Comparison of ENCODE assay signal across 8 cellular contexts in genomic region chr5:146340260-146341081, GRCh38. TPM values are rescaled to one million over a fixed set of nuclear protein-coding genes. Genes with fewer than 3 reads are reported as not detected.
DNase-seq lines count a peak whose midpoint lies in the region; ATAC-seq and TF ChIP-seq lines count a peak whose summit lies in the region.

No MANE protein-coding gene starts in this region.

- H3K9me3 ChIP-seq in muscle layer of duodenum (ENCODE audit: control insufficient read depth in 1 of 2, low read length in 2 of 2) = no peaks in the 10 kb centered on the region

- peak overlapping the region; percentile 16 to 54 for H3K4me3 ChIP-seq in muscle layer of duodenum (ENCODE audit: low read depth in 1 of 2, low read length in 2 of 2)

- peaks cover 3 to 24% of the 10 kb centered on the region in 2 donors for H3K4me1 ChIP-seq in muscle layer of duodenum (ENCODE audit: control insufficient read depth in 1 of 2, insufficient read depth in 2 of 2, low read length in 2 of 2)

- DNase-seq in GM13977 (ENCODE audit: low spot score) (peak; percentile 71), NOMO-1 (lab: John Stamatoyannopoulos, UW; ENCODE audit: unreplicated experiment in 2 of 2) (peak; percentile 28 to 42), dermis microvascular lymphatic vessel endothelial cell (ENCODE audit: low read depth in 2 of 2) (peak; percentile 37 to 66), DMS79 treated with DMSO at 0.1 percent for 48 hours (lab: John Stamatoyannopoulos, UW) (no peak), NCI-H1417 treated with DMSO at 0.1 percent for 48 hours (lab: John Stamatoyannopoulos, UW) (no peak), NCI-H446 (lab: John Stamatoyannopoulos, UW) (no peak)

- no peak for ATAC-seq in HG03520 (IDR thresholded peaks at IDR 0.05; ENCODE audit: unreplicated experiment)

- no peak for TF ChIP-seq CTCF in GM13977 (IDR thresholded peaks at IDR 0.05; ENCODE audit: extremely low read depth, insufficient read depth, missing control alignments)

- H3K36me3 ChIP-seq in muscle layer of duodenum (ENCODE audit: control insufficient read depth in 1 of 2, insufficient read depth in 2 of 2, low read length in 2 of 2) = no peaks in the 10 kb centered on the region

- H3K27ac ChIP-seq in muscle layer of duodenum (ENCODE audit: low read length) = no peak overlapping the region

- peaks cover 74% of the 10 kb centered on the region for H3K27me3 ChIP-seq in muscle layer of duodenum (ENCODE audit: low read depth, low read length)

- in situ Hi-C loops in GM13977 (cut with MboI; ENCODE audit: low pct_unique_long_range_greater_than_20kb, low sequenced_read_pairs, unreplicated experiment) = no loop called here

RNA-seq across cellular contexts. Expression of gene POU4F3, which starts 1.8 kb away (rescaled TPM):
- under 0.01 TPM in 1 of 2 replicates, not detected in the other for total RNA-seq in dermis microvascular lymphatic vessel endothelial cell

Comparison
In these comparisons a context has a peak if more than half of its experiments do, and no peak if none do; other contexts are left out.
1. DNase-seq: peak in GM13977 (single experiment), NOMO-1 (2 of 2) and dermis microvascular lymphatic vessel endothelial cell (2 of 2); none in DMS79 treated with DMSO at 0.1 percent for 48 hours (single experiment), NCI-H1417 treated with DMSO at 0.1 percent for 48 hours (single experiment) and NCI-H446 (0 of 2).